8 cellular contexts compared by ENCODE assay signal in the genomic region with DNA sequence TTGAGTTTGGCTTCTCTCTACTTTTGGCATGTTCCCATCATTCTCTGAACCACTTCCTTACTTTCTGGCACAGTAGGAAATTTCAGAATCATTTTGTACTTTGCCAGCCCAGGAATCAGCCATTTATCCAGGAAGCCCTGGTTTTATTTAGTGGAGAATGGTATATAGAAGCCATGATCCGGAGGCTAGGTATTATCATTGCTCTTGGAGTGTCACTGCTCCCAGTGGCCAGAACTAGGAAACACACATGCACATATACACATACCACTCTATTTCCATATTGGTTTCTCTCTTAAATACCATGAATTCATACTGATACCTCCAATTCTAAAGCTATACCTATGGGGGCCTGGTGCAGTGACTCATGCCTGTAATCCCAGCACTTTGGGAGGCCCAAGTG. TPM values are rescaled to one million over a fixed set of nuclear protein-coding genes. Genes with fewer than 3 reads are reported as not detected.
DNase-seq lines count a peak whose midpoint lies in the region; ATAC-seq and TF ChIP-seq lines count a peak whose summit lies in the region.

No MANE protein-coding gene starts in this region.

- H3K36me3 Mint-ChIP-seq in MCF 10A (ENCODE audit: insufficient read depth, unreplicated experiment), result no peaks in the 10 kb centered on the region

- H3K36me3 ChIP-seq in breast epithelium (no peaks in the 10 kb centered on the region), WERI-Rb-1 (no peaks in the 10 kb centered on the region), right lobe of liver (no peaks in the 10 kb centered on the region), sigmoid colon (no peaks in the 10 kb centered on the region)

- H3K9me3 ChIP-seq in breast epithelium (no peaks in the 10 kb centered on the region), WERI-Rb-1 (ENCODE audit: severe bottlenecking) (no peaks in the 10 kb centered on the region), right lobe of liver (no peaks in the 10 kb centered on the region), sigmoid colon (no peaks in the 10 kb centered on the region)

- TF ChIP-seq POLR2A in breast epithelium (IDR thresholded peaks at IDR 0.05), result no peak
- TF ChIP-seq POLR2A in right lobe of liver (IDR thresholded peaks at IDR 0.05), result no peak
- no peak for TF ChIP-seq POLR2A in sigmoid colon (IDR thresholded peaks at IDR 0.05)

- intact Hi-C loops in MCF 10A (cut with micrococcal nuclease), result no loop called here
- intact Hi-C loops in breast epithelium (cut with DNase I; ENCODE audit: low total_unique reads), result no loop called here
- intact Hi-C loops in right lobe of liver (cut with DNase I), result no loop called here
- intact Hi-C loops in sigmoid colon (cut with DNase I), result no loop called here

- H3K9me3 Mint-ChIP-seq in MCF 10A (ENCODE audit: unreplicated experiment), result no peaks in the 10 kb centered on the region

- H3K27ac ChIP-seq in breast epithelium, result no peak overlapping the region
- H3K27ac ChIP-seq in WERI-Rb-1, result no peak overlapping the region
- no peak overlapping the region for H3K27ac ChIP-seq in right lobe of liver
- no peak overlapping the region for H3K27ac ChIP-seq in sigmoid colon

- ATAC-seq in HG02973 (IDR thresholded peaks at IDR 0.05; ENCODE audit: unreplicated experiment) (peak; percentile 83), right lobe of liver (peak in 3 of 4 donors; percentile 43 to 59 (median 50))

- peaks cover 7% of the 10 kb centered on the region for H3K4me1 Mint-ChIP-seq in MCF 10A (ENCODE audit: insufficient read depth, unreplicated experiment)

- no peak overlapping the region for H3K27ac Mint-ChIP-seq in MCF 10A (ENCODE audit: low read depth, unreplicated experiment)

- H3K4me3 ChIP-seq in breast epithelium (no peak overlapping the region), WERI-Rb-1 (ENCODE audit: low read depth, low read length) (no peak overlapping the region), right lobe of liver (no peak overlapping the region), sigmoid colon (no peak overlapping the region)

- H3K27me3 Mint-ChIP-seq in MCF 10A (ENCODE audit: insufficient read depth, unreplicated experiment), result no peaks in the 10 kb centered on the region

- H3K4me1 ChIP-seq in breast epithelium (no peaks in the 10 kb centered on the region), right lobe of liver (no peaks in the 10 kb centered on the region), sigmoid colon (no peaks in the 10 kb centered on the region)

- TF ChIP-seq EP300 in sigmoid colon (IDR thresholded peaks at IDR 0.05), result no peak

- TF ChIP-seq CTCF in MCF 10A (IDR thresholded peaks at IDR 0.05; ENCODE audit: unreplicated experiment) (peak; percentile 29), breast epithelium (IDR thresholded peaks at IDR 0.05) (no peak), WERI-Rb-1 (IDR thresholded peaks at IDR 0.05; ENCODE audit: low read depth, low read length) (peak; percentile 50), right lobe of liver (IDR thresholded peaks at IDR 0.05) (peak in 3 of 4 donors; percentile 20 to 28 (median 23)), sigmoid colon (IDR thresholded peaks at IDR 0.05) (peak in 1 of 4 experiments; percentile 9)

- H3K27me3 ChIP-seq in breast epithelium (no peaks in the 10 kb centered on the region), WERI-Rb-1 (ENCODE audit: insufficient read depth, low read depth, severe bottlenecking) (no peaks in the 10 kb centered on the region), right lobe of liver (no peaks in the 10 kb centered on the region), sigmoid colon (no peaks in the 10 kb centered on the region)

- H3K4me3 Mint-ChIP-seq in MCF 10A (ENCODE audit: unreplicated experiment), result no peak overlapping the region

- BruUV-seq in MCF 10A (replicated peaks; lab: Mats Ljungman, UMichigan), result no TSS peak

- WGBS in right lobe of liver (ENCODE audit: insufficient coverage, low coverage, low lambda C conversion rate, missing lambda C conversion rate), result 80% methylated on average over 1 of the region's 1 CpG
- WGBS in sigmoid colon, 2 donors, result 83 to 95% methylated on average over 1 of the region's 1 CpG

- POLR2A ChIA-PET in MCF 10A (lab: Yijun Ruan, JAX), result interaction anchor here (0.7 kb wide), 1 partner anchor 105 kb away, joined by 4 read pairs; no protein-coding TSS in a partner anchor

- CTCF ChIA-PET in MCF 10A (lab: Yijun Ruan, JAX), result interaction anchor here (1.5 kb wide), 1 partner anchor 10 kb away, joined by 5 read pairs; no protein-coding TSS in a partner anchor

- DNase-seq in MCF 10A (ENCODE audit: unreplicated experiment), result peak; percentile 20
- no peak for DNase-seq in breast epithelium (ENCODE audit: low spot score in 2 of 2)
- DNase-seq in WERI-Rb-1, result no peak
- no peak for DNase-seq in right lobe of liver
- DNase-seq in sigmoid colon, result no peak
- no peak for DNase-seq in DMS114 treated with DMSO at 0.1 percent for 48 hours (lab: John Stamatoyannopoulos, UW; ENCODE audit: unreplicated experiment)
- DNase-seq in middle frontal gyrus (ENCODE audit: extremely low spot score, low spot score), result no peak

RNA-seq across cellular contexts. Expression of a gene that starts 36.3 kb away (rescaled TPM):
- total RNA-seq in MCF 10A (2022), result 6.3 TPM in 2 replicates
- 1 to 10 TPM; 6.2 to 9.1 (median 8.6) TPM for total RNA-seq in breast epithelium
- 1 to 10 TPM; 4.2 to 6.2 (median 5.1) TPM for total RNA-seq in right lobe of liver
- total RNA-seq in sigmoid colon, result 10 to 100 TPM in 1 of 4 donors, 1 to 10 TPM in 3; 5.0 to 10.5 (median 6.7) TPM
- 1 to 10 TPM; 1.2 to 6.6 (median 3.2) TPM for polyA plus RNA-seq in sigmoid colon

RNA-seq across cellular contexts. Expression of a gene that starts 37.5 kb away (rescaled TPM):
- 60.1 and 75.3 TPM in 2 replicates for total RNA-seq in MCF 10A (2022)
- total RNA-seq in breast epithelium, result 100 to 1,000 TPM in 1 of 3 donors, 10 to 100 TPM in 2; 84.9 to 110 (median 92.5) TPM
- total RNA-seq in right lobe of liver, result 10 to 100 TPM; 25.6 to 47.9 (median 31.3) TPM
- total RNA-seq in sigmoid colon, result 100 to 1,000 TPM; 124 to 146 (median 137) TPM
- 10 to 100 TPM; 48.6 to 75.0 (median 69.4) TPM for polyA plus RNA-seq in sigmoid colon

Comparison
In these comparisons a context has a peak if more than half of its experiments do, and no peak if none do; other contexts are left out.
1. CTCF ChIP-seq: peak in MCF 10A (single experiment), WERI-Rb-1 (single experiment) and right lobe of liver (3 of 4); none in breast epithelium (0 of 3).